Comparison of ENCODE assay signal across 8 cellular contexts in the genomic region with DNA sequence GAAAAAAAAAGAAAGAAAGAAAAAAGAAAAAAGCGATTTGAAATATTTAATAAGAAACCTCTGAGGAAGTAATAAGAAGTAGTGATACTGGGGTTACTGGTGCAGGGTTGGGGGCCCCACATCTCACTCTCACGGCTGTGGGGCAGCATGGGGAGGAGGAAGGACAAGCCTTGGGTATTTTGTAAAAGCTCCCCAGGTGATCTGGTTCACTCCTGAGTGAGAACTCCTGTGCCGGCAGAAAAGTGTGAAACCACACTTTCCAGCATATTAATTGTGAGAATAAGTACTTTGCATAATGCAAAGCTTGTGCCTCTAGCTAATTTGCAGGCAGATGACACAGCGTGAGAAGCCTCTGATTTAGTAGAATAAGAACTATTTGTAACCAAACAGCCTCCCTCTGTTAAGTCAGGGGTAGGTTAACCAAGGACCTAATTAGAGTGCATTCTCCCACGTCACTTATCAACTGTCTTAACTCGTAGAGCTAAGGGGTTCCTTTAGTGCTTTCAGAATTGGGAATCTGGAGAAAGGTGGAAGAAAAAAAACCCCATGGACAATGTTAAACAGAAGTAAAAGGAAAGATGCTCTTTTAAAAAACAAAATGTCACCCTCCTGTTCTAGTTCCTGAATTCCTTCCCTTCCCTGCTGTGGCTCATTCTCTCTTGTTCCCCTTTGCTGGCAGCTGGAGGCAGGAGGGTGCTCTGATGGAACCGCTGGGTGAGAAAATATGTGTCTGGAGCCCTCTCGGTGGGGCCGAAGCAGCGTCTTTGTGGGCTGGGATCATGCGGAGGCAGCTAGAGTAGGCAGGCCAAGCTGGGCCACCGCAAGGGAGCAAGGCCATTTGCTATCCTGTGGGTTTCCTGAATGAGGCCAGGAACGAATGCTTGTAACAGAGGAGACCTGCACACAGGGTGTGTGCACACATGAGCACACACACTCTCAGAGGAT.
DNase-seq lines count a peak whose midpoint lies in the region; ATAC-seq lines count a peak whose summit lies in the region.

No MANE protein-coding gene starts in this region.

- peak; percentile 93 for ATAC-seq in GM18861 (IDR thresholded peaks at IDR 0.05; ENCODE audit: unreplicated experiment)
- peak; percentile 76 for ATAC-seq in HG02678 (IDR thresholded peaks at IDR 0.05; ENCODE audit: unreplicated experiment)

- DNase-seq in T follicular helper cell (ENCODE audit: low read depth) (peak; percentile 33), caudate nucleus (lab: John Stamatoyannopoulos, UW) (peak in 6 of 61 donors; percentile 21 to 43 (median 24)), NCI-H2081 (lab: John Stamatoyannopoulos, UW) (no peak), cerebellar cortex (ENCODE audit: low spot score) (no peak), NCI-H1436 treated with DMSO at 0.1 percent for 48 hours (lab: John Stamatoyannopoulos, UW) (no peak)
- peak; percentile 72 for DNase-seq in stimulated activated CD4-positive, alpha-beta T cell treated with anti-CD3 and anti-CD28 coated beads, Interleukin-1b, Interleukin-23, amount 100 ng/mL, for 48 hours

- H3K27ac ChIP-seq in caudate nucleus (ENCODE audit: low read depth, low read length), result peak overlapping the region; percentile 82

Comparison
In these comparisons a context has a peak if more than half of its experiments do, and no peak if none do; other contexts are left out.
1. DNase-seq: peak in T follicular helper cell (single experiment) and stimulated activated CD4-positive, alpha-beta T cell treated with anti-CD3 and anti-CD28 coated beads, Interleukin-1b, Interleukin-23, amount 100 ng/mL, for 48 hours (single experiment); none in NCI-H2081 (0 of 2), cerebellar cortex (single experiment) and NCI-H1436 treated with DMSO at 0.1 percent for 48 hours (single experiment).